Comparison of ENCODE assay signal across 23 cellular contexts in the genomic region with DNA sequence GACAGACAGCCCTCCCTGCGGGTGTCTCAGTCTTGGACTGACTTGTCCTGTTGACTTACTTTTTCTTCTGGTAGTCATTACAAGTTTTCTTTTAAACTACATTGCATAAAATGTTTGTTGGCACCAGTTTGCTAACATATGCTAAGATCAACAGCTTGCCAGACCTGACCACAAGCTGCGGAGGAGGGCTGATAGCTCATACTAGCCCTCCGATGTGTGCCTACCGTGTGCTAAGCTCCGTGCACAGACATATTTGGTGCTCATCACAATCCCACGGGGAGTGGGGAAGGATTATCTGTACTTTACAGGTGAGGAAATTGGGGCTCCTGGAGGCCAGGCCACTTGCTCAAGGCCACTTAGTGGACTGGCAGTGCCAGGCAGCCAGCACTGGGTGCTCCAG.
DNase-seq lines count a peak whose midpoint lies in the region; ATAC-seq and TF ChIP-seq lines count a peak whose summit lies in the region.
"Had no signal": no experiment of that assay in that cellular context is flagged by ENCODE, and none has a peak within 500 bp of the region (broad histone marks: within the 10 kb centered on the region; RNA-seq: fewer than 3 reads in every experiment).

No MANE protein-coding gene starts in this region.

- H3K4me1 ChIP-seq in left ventricle myocardium inferior, result peaks cover 4% of the 10 kb centered on the region
- H3K4me1 ChIP-seq in spleen, result peaks cover 0 to 3% (median 0%) of the 10 kb centered on the region in 6 donors
- H3K4me1 ChIP-seq in ascending aorta, result no peaks in the 10 kb centered on the region
- H3K4me1 ChIP-seq: A549; BLaER1 treated with 17β-estradiol and CSF1 and Interleukin-3, amounts not matched to agents 10 nM and 100 nM; Peyer's patch had no signal

- ATAC-seq in left ventricle myocardium superior, result peak; percentile 14
- ATAC-seq: A549; CD8-positive, alpha-beta T cell had no signal

- CTCF ChIA-PET in HEK293T (lab: Yijun Ruan, JAX), result interaction anchor here (1.1 to 1.2 kb wide), 2 partner anchors 9 to 154 kb away, joined by 3 read pairs; no protein-coding TSS in a partner anchor

- H3K4me3 ChIP-seq in left ventricle myocardium inferior, result no peak overlapping the region
- no peak overlapping the region for H3K4me3 ChIP-seq in fibroblast of mammary gland (ENCODE audit: control insufficient read depth, low read depth, low read length)
- H3K4me3 ChIP-seq in spleen, result no peak overlapping the region
- H3K4me3 ChIP-seq in ascending aorta, result no peak overlapping the region
- H3K4me3 ChIP-seq: A549; BLaER1 treated with 17β-estradiol and CSF1 and Interleukin-3, amounts not matched to agents 10 nM and 100 nM; Peyer's patch had no signal

- TF ChIP-seq POLR2A in spleen (IDR thresholded peaks at IDR 0.05), result no peak

- TF ChIP-seq CTCF in left ventricle myocardium inferior (IDR thresholded peaks at IDR 0.05; ENCODE audit: borderline replicate concordance) (no peak), fibroblast of mammary gland (conservative IDR thresholded peaks at IDR 0.05; ENCODE audit: control insufficient read depth, insufficient read depth, low read depth, low read length) (no peak), spleen (IDR thresholded peaks at IDR 0.05 in 8 of 11, conservative IDR thresholded peaks at IDR 0.05 in 3 of 11) (no peak), ascending aorta (IDR thresholded peaks at IDR 0.05) (no peak)

- WGBS in spleen, 5 donors, result 62 to 81% (median 67%) methylated on average over 6 of the region's 6 CpGs

- H3K9me3 ChIP-seq in left ventricle myocardium inferior (replicated peaks) (no peaks in the 10 kb centered on the region), spleen (no peaks in the 10 kb centered on the region), ascending aorta (no peaks in the 10 kb centered on the region)
- H3K9me3 ChIP-seq: A549; BLaER1 treated with 17β-estradiol and CSF1 and Interleukin-3, amounts not matched to agents 10 nM and 100 nM; Peyer's patch had no signal

- H3K36me3 ChIP-seq in left ventricle myocardium inferior, result no peaks in the 10 kb centered on the region
- no peaks in the 10 kb centered on the region for H3K36me3 ChIP-seq in spleen
- H3K36me3 ChIP-seq in ascending aorta, result no peaks in the 10 kb centered on the region
- H3K36me3 ChIP-seq: BLaER1 treated with 17β-estradiol and CSF1 and Interleukin-3, amounts not matched to agents 10 nM and 100 nM; Peyer's patch had no signal

- H3K27ac ChIP-seq in left ventricle myocardium inferior (replicated peaks) (no peak overlapping the region), spleen (no peak overlapping the region), ascending aorta (no peak overlapping the region)
- H3K27ac ChIP-seq: A549; BLaER1 treated with 17β-estradiol and CSF1 and Interleukin-3, amounts not matched to agents 10 nM and 100 nM; HL-60; Peyer's patch had no signal

- intact Hi-C loops in left ventricle myocardium superior (cut with micrococcal nuclease) (no loop called here), left ventricle myocardium inferior (cut with micrococcal nuclease) (no loop called here), spleen (cut with DNase I; ENCODE audit: low total_unique reads) (loop anchor here (5.0 kb wide), 1 partner anchor 152 kb away; the partner anchor contains the start of gene ALK), ascending aorta (cut with DNase I) (loop anchor here (10.0 kb wide), 1 partner anchor 1119 kb away; no protein-coding TSS in a partner anchor), head of caudate nucleus (cut with DNase I) (no loop called here)

- no peak for DNase-seq in left ventricle myocardium superior
- no peak for DNase-seq in left ventricle myocardium inferior
- peak; percentile 29 for DNase-seq in RPMI7951 (ENCODE audit: low read depth)
- DNase-seq in fibroblast of mammary gland (ENCODE audit: low read depth), result peak; percentile 77
- no peak for DNase-seq in HEK293T (ENCODE audit: extremely low spot score)
- no peak for DNase-seq in spleen
- no peak for DNase-seq in ascending aorta (ENCODE audit: low spot score in 2 of 2)
- DNase-seq in head of caudate nucleus, result no peak
- DNase-seq: Calu3; CD8-positive, alpha-beta T cell; DMS79; H7; IMR-90; NCI-H1092; NCI-H146; NCI-H2029 treated with DMSO at 0.1 percent for 48 hours; NCI-H2171; NCI-H526; Peyer's patch; SIG-M5 had no signal

- POLR2A ChIA-PET in HEK293T (lab: Yijun Ruan, JAX), result no interaction called here

- H3K27me3 ChIP-seq in left ventricle myocardium inferior (ENCODE audit: low read depth), result peaks cover 82% of the 10 kb centered on the region
- peaks cover 0 to 63% (median 4%) of the 10 kb centered on the region in 7 donors for H3K27me3 ChIP-seq in spleen (replicated peaks in 1 of 7)
- H3K27me3 ChIP-seq in ascending aorta, result no peaks in the 10 kb centered on the region
- H3K27me3 ChIP-seq: BLaER1 treated with 17β-estradiol and CSF1 and Interleukin-3, amounts not matched to agents 10 nM and 100 nM; Peyer's patch had no signal

TF ChIP-seq in HEK293T, 16 proteins besides CTCF, POLR2A, EP300 and RAD21:
- TF ChIP-seq FOXA1 (IDR thresholded peaks at IDR 0.05) (no peak), FOXM1 (IDR thresholded peaks at IDR 0.05; ENCODE audit: borderline replicate concordance) (no peak), FOXK2 (IDR thresholded peaks at IDR 0.05) (no peak), SUZ12 (IDR thresholded peaks at IDR 0.05) (no peak), ELF4 (IDR thresholded peaks at IDR 0.05) (no peak), ARNT (IDR thresholded peaks at IDR 0.05) (no peak), CTBP1 (IDR thresholded peaks at IDR 0.05; ENCODE audit: borderline replicate concordance) (no peak), ZNF384 (IDR thresholded peaks at IDR 0.05) (no peak), BHLHE40 (IDR thresholded peaks at IDR 0.05; ENCODE audit: borderline replicate concordance) (no peak), LEF1 (IDR thresholded peaks at IDR 0.05; ENCODE audit: borderline replicate concordance) (no peak), L3MBTL2 (conservative IDR thresholded peaks at IDR 0.05) (no peak), TARDBP (IDR thresholded peaks at IDR 0.05) (no peak)
- TF ChIP-seq, protein P1, sequence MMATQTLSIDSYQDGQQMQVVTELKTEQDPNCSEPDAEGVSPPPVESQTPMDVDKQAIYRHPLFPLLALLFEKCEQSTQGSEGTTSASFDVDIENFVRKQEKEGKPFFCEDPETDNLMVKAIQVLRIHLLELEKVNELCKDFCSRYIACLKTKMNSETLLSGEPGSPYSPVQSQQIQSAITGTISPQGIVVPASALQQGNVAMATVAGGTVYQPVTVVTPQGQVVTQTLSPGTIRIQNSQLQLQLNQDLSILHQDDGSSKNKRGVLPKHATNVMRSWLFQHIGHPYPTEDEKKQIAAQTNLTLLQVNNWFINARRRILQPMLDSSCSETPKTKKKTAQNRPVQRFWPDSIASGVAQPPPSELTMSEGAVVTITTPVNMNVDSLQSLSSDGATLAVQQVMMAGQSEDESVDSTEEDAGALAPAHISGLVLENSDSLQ (IDR thresholded peaks at IDR 0.05), result no peak

Comparison
In these comparisons a context has a peak if more than half of its experiments do, and no peak if none do; other contexts are left out.
1. DNase-seq: peak in RPMI7951 (single experiment) and fibroblast of mammary gland (single experiment); none in left ventricle myocardium superior (single experiment), left ventricle myocardium inferior (single experiment), HEK293T (single experiment), spleen (single experiment), ascending aorta (0 of 2) and head of caudate nucleus (0 of 42).
2. intact Hi-C loops: an anchor here in spleen (5.0 kb wide) and ascending aorta (10.0 kb wide); none called in left ventricle myocardium superior, left ventricle myocardium inferior and head of caudate nucleus.